Comparison of ENCODE assay signal across 16 cellular contexts in genomic region chr2:8984152-8984551, GRCh38. TPM values are rescaled to one million over a fixed set of nuclear protein-coding genes. Genes with fewer than 3 reads are reported as not detected.
DNase-seq lines count a peak whose midpoint lies in the region; ATAC-seq, FAIRE-seq and TF ChIP-seq lines count a peak whose summit lies in the region.
"Had no signal": no experiment of that assay in that cellular context is flagged by ENCODE, and none has a peak within 500 bp of the region (broad histone marks: within the 10 kb centered on the region; RNA-seq: fewer than 3 reads in every experiment).

No MANE protein-coding gene starts in this region.

- H3K27ac ChIP-seq in keratinocyte (ENCODE audit: control insufficient read depth, insufficient read depth, low read length) = peak overlapping the region; percentile 3
- H3K27ac ChIP-seq: esophagus squamous epithelium had no signal

- peaks cover 98% of the 10 kb centered on the region for H3K79me2 ChIP-seq in keratinocyte (ENCODE audit: control insufficient read depth, insufficient read depth, low read length)

- FAIRE-seq in keratinocyte (lab: Jason Lieb, UNC) = no peak
- FAIRE-seq: colon had no signal

- DNase-seq in CD1c-positive myeloid dendritic cell (ENCODE audit: extremely low spot score) = peak; percentile 64
- peak; percentile 32 for DNase-seq in amniotic epithelial cell (ENCODE audit: low read depth)
- DNase-seq in keratinocyte (ENCODE audit: low read depth, low spot score) = no peak
- no peak for DNase-seq in NCI-H1930 (lab: John Stamatoyannopoulos, UW)
- no peak for DNase-seq in UCSD-AML1 (lab: John Stamatoyannopoulos, UW; ENCODE audit: unreplicated experiment)
- DNase-seq in NCI-H2081 (lab: John Stamatoyannopoulos, UW) = no peak
- DNase-seq in GM10248 (ENCODE audit: extremely low spot score) = no peak
- DNase-seq: activated naive CD4-positive, alpha-beta T cell treated with anti-CD3 and anti-CD28 coated beads, Interleukin-2, amount 10 ng/mL, durations not matched to agents 7 days and 5 days; DND-41; esophagus squamous epithelium; islet precursor cell; NCI-H1417 treated with DMSO at 0.1 percent for 48 hours; NCI-H524 treated with DMSO at 0.1 percent for 48 hours; Right ventricle myocardium superior had no signal

- CTCF ChIA-PET in GM10248 (lab: Yijun Ruan, JAX) = interaction anchor here (0.8 to 1.1 kb wide), 3 partner anchors 10 to 35 kb away, joined by 3 to 5 read pairs (median 3); no protein-coding TSS in a partner anchor

- POLR2A ChIA-PET in GM10248 (lab: Yijun Ruan, JAX) = no interaction called here

- H2AFZ ChIP-seq in keratinocyte (ENCODE audit: control insufficient read depth, low read length) = no peak overlapping the region

- H3K4me3 ChIP-seq in keratinocyte (ENCODE audit: control insufficient read depth in 2 of 3, extremely low read depth in 1 of 3, insufficient read depth in 2 of 3, low read depth in 1 of 3, low read length in 3 of 3) = no peak overlapping the region
- H3K4me3 ChIP-seq: esophagus squamous epithelium had no signal

- no peaks in the 10 kb centered on the region for H3K9me3 ChIP-seq in keratinocyte (ENCODE audit: control insufficient read depth, low read depth, low read length)
- H3K9me3 ChIP-seq: esophagus squamous epithelium had no signal

- peaks cover 34% of the 10 kb centered on the region for H3K4me1 ChIP-seq in keratinocyte (ENCODE audit: control insufficient read depth, extremely low read depth, insufficient read depth, low read length)
- H3K4me1 ChIP-seq: esophagus squamous epithelium had no signal

- H3K27me3 ChIP-seq in keratinocyte (ENCODE audit: control insufficient read depth, extremely low read depth, insufficient read depth, low read length) = no peaks in the 10 kb centered on the region
- H3K27me3 ChIP-seq: esophagus squamous epithelium had no signal

- H3K9me1 ChIP-seq in keratinocyte (ENCODE audit: control insufficient read depth, extremely low read depth, insufficient read depth, low read length) = peaks cover 4% of the 10 kb centered on the region

- H4K20me1 ChIP-seq in keratinocyte (ENCODE audit: control insufficient read depth, extremely low read depth, insufficient read depth, low read length) = peaks cover 5% of the 10 kb centered on the region

- dilution Hi-C loops in keratinocyte (cut with MboI; ENCODE audit: extremely low pct_ligation_motif_present, low sequenced_read_pairs) = no loop called here

- TF ChIP-seq CTCF in keratinocyte (optimal IDR thresholded peaks at IDR 0.05 in 1 of 3, IDR thresholded peaks at IDR 0.05 in 1 of 3, conservative IDR thresholded peaks at IDR 0.05 in 1 of 3; ENCODE audit: extremely low read depth in 1 of 3, insufficient read depth in 2 of 3, low read length in 3 of 3) = no peak
- no peak for TF ChIP-seq CTCF in GM10248 (IDR thresholded peaks at IDR 0.05; ENCODE audit: control extremely low read depth, extremely low read depth, low read depth, missing control alignments)

- no peak overlapping the region for H3K9ac ChIP-seq in keratinocyte (ENCODE audit: control insufficient read depth, extremely low read depth, insufficient read depth, low read length)

- H3K4me2 ChIP-seq in keratinocyte (ENCODE audit: control insufficient read depth, extremely low read depth, insufficient read depth, low read depth, low read length) = peak overlapping the region; percentile 2

- peak; percentile 39 for ATAC-seq in HG02885 (IDR thresholded peaks at IDR 0.05; ENCODE audit: poor library complexity, unreplicated experiment)

- no peaks in the 10 kb centered on the region for H3K36me3 ChIP-seq in keratinocyte (ENCODE audit: control insufficient read depth in 2 of 2, extremely low read depth in 1 of 2, insufficient read depth in 2 of 2, low read length in 2 of 2)
- H3K36me3 ChIP-seq: esophagus squamous epithelium had no signal

RNA-seq across cellular contexts. Expression of gene MBOAT2, which starts 19.3 kb away (rescaled TPM):
- polyA plus RNA-seq in keratinocyte = 64.2 to 121 TPM (median 79.7 TPM) in 3 replicates
- polyA plus RNA-seq in keratinocyte (2011; ENCODE audit: low read depth) = 36.1 TPM
- polyA plus RNA-seq in keratinocyte (2011; cell fraction: cytosol; rRNA removed) = 28.2 and 52.9 TPM in 2 replicates
- 118 and 141 TPM in 2 replicates for polyA plus RNA-seq in keratinocyte (2011; cell fraction: nucleus; rRNA removed)
- polyA plus RNA-seq in keratinocyte (2012; ENCODE audit: low replicate concordance) = 53.7 and 67.9 TPM in 2 replicates
- 57.4 to 143 TPM (median 59.2 TPM) in 3 replicates for polyA minus RNA-seq in keratinocyte
- polyA minus RNA-seq in keratinocyte (2011; cell fraction: cytosol; rRNA and poly(A)+ RNA removed) = 15.0 TPM
- polyA minus RNA-seq in keratinocyte (2011; cell fraction: nucleus; rRNA and poly(A)+ RNA removed) = 39.1 and 116 TPM in 2 replicates

Comparison
In these comparisons a context has a peak if more than half of its experiments do, and no peak if none do; other contexts are left out.
1. DNase-seq: peak in CD1c-positive myeloid dendritic cell (single experiment) and amniotic epithelial cell (single experiment); none in keratinocyte (single experiment), NCI-H1930 (0 of 2), UCSD-AML1 (single experiment), NCI-H2081 (0 of 2) and GM10248 (single experiment).